ENCODE assay signal across 8 cellular contexts in genomic region chr9:125889524-125890473, GRCh38.
DNase-seq lines count a peak whose midpoint lies in the region; ATAC-seq and TF ChIP-seq lines count a peak whose summit lies in the region.

No MANE protein-coding gene starts in this region.

- H3K36me3 ChIP-seq in endocrine pancreas (ENCODE audit: control insufficient read depth, insufficient read depth, low read length) = no peaks in the 10 kb centered on the region

- peak overlapping the region; percentile 63 for H3K9ac ChIP-seq in endocrine pancreas (ENCODE audit: control insufficient read depth, insufficient read depth, low read length)

- peak overlapping the region; percentile 86 for H3K4me3 Mint-ChIP-seq in memory B cell

- peaks cover 11% of the 10 kb centered on the region for H3K4me1 Mint-ChIP-seq in memory B cell

- POLR2A ChIA-PET in AG04449 (lab: Yijun Ruan, JAX) = no interaction called here

- H3K9me3 Mint-ChIP-seq in memory B cell = no peaks in the 10 kb centered on the region

- H3K4me1 ChIP-seq in endocrine pancreas (ENCODE audit: control insufficient read depth, insufficient read depth, low read length) = peaks cover 39% of the 10 kb centered on the region

- H3K27me3 ChIP-seq in endocrine pancreas (ENCODE audit: control insufficient read depth, insufficient read depth, low read length) = no peaks in the 10 kb centered on the region

- no peaks in the 10 kb centered on the region for H3K9me3 ChIP-seq in endocrine pancreas (ENCODE audit: control insufficient read depth, low read length)

- peaks cover 1% of the 10 kb centered on the region for H3K27me3 Mint-ChIP-seq in memory B cell

- TF ChIP-seq CTCF in AG04449 (IDR thresholded peaks at IDR 0.05; ENCODE audit: insufficient read depth, low read length, missing control alignments) = no peak

- no peak for DNase-seq in AG04449 (ENCODE audit: low read depth, low spot score)
- peak; percentile 49 for DNase-seq in NCI-H146 treated with DMSO at 0.1 percent for 48 hours (lab: John Stamatoyannopoulos, UW; ENCODE audit: unreplicated experiment)
- peak; percentile 69 for DNase-seq in activated CD8-positive, alpha-beta memory T cell treated with anti-CD3 and anti-CD28 coated beads for 24 hours
- DNase-seq in memory B cell (ENCODE audit: low spot score in 2 of 2) = peak; percentile 32 to 52
- peak; percentile 33 for DNase-seq in stimulated activated CD8-positive, alpha-beta memory T cell treated with anti-CD3 and anti-CD28 coated beads, Interleukin-12 subunit alpha, Interleukin-12 subunit beta, amount 100 ng/mL, for 4 hours (ENCODE audit: low read depth)

- H3K27ac Mint-ChIP-seq in memory B cell = no peak overlapping the region

- H3K36me3 Mint-ChIP-seq in memory B cell = no peaks in the 10 kb centered on the region

- CTCF ChIA-PET in AG04449 (lab: Yijun Ruan, JAX) = interaction anchor here (1.5 kb wide), 1 partner anchor 11 kb away, joined by 6 read pairs; no protein-coding TSS in a partner anchor

- peak overlapping the region; percentile 62 for H3K4me3 ChIP-seq in AG04449 (ENCODE audit: low read depth, low read length)
- peak overlapping the region; percentile 75 for H3K4me3 ChIP-seq in endocrine pancreas (ENCODE audit: control insufficient read depth, insufficient read depth, low read length)

- ATAC-seq in GM19023 (IDR thresholded peaks at IDR 0.05; ENCODE audit: unreplicated experiment) (peak; percentile 54), memory B cell (ENCODE audit: low read depth) (peak; percentile 88), GM21825 (IDR thresholded peaks at IDR 0.05; ENCODE audit: unreplicated experiment) (no peak)
